25 cellular contexts compared by ENCODE assay signal in the genomic region with DNA sequence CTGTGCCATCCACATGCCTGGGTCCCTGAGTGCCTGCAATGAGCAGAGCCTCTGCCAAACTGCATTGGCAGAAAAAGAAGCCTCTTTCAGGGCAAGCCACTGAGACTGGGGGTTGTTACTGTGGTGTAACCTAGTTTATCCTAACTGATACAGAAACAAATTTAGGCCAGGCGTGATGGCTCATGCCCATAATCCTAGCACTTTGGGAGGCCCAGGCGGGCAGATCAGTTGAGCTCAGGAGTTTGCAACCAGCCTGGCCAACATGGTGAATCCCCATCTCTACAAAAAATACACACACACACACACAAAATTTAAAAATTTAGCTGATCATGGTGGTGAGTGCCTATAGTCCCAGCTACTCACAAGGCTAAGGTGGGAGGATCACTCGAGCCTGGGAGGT.
"Had no signal": no experiment of that assay in that cellular context is flagged by ENCODE, and none has a peak within 500 bp of the region (broad histone marks: within the 10 kb centered on the region; RNA-seq: fewer than 3 reads in every experiment).

No MANE protein-coding gene starts in this region.

- H3K36me3 Mint-ChIP-seq: naive thymus-derived CD4-positive, alpha-beta T cell had no signal

- H3K27ac Mint-ChIP-seq: naive thymus-derived CD4-positive, alpha-beta T cell; stimulated activated effector memory CD8-positive, alpha-beta T cell treated with anti-CD3 and anti-CD28 coated beads, Interleukin-12 subunit alpha, Interleukin-12 subunit beta, amount 100 ng/mL, for 72 hours had no signal

- H3K4me2 ChIP-seq: smooth muscle cell had no signal

- ATAC-seq: foreskin keratinocyte; gastroesophageal sphincter; heart left ventricle; naive thymus-derived CD4-positive, alpha-beta T cell; psoas muscle; right cardiac atrium; stimulated activated effector memory CD8-positive, alpha-beta T cell treated with anti-CD3 and anti-CD28 coated beads, Interleukin-12 subunit alpha, Interleukin-12 subunit beta, amount 100 ng/mL, for 72 hours had no signal

- H3K4me1 Mint-ChIP-seq: naive thymus-derived CD4-positive, alpha-beta T cell; stimulated activated effector memory CD8-positive, alpha-beta T cell treated with anti-CD3 and anti-CD28 coated beads, Interleukin-12 subunit alpha, Interleukin-12 subunit beta, amount 100 ng/mL, for 72 hours had no signal

- DNase-seq: dermis blood vessel endothelial cell; effector memory CD4-positive, alpha-beta T cell; foreskin keratinocyte; heart left ventricle; hippocampal formation; kidney glomerular epithelial cell; mesendoderm; midbrain; naive thymus-derived CD4-positive, alpha-beta T cell; occipital lobe; right cardiac atrium; stimulated activated CD4-positive, alpha-beta T cell treated with anti-CD3 and anti-CD28 coated beads, Interleukin-2, amount 100 ng/mL, for 24 hours; stimulated activated CD4-positive, alpha-beta T cell treated with anti-CD3 and anti-CD28 coated beads, Interleukin-4, amount 100 ng/mL, for 24 hours; stimulated activated naive CD4-positive, alpha-beta T cell treated with Interleukin-2 at 50 U/mL for 16 hours; stomach; thyroid gland; trophoblast cell had no signal

- H3K36me3 ChIP-seq: esophagus muscularis mucosa, gastroesophageal sphincter, heart left ventricle, ovary, stomach, thyroid gland, vagina had no signal

- H3K27me3 ChIP-seq: ovary, thyroid gland, vagina had no signal

- H3K9me3 Mint-ChIP-seq: naive thymus-derived CD4-positive, alpha-beta T cell; stimulated activated effector memory CD8-positive, alpha-beta T cell treated with anti-CD3 and anti-CD28 coated beads, Interleukin-12 subunit alpha, Interleukin-12 subunit beta, amount 100 ng/mL, for 72 hours had no signal

- H3K9me3 ChIP-seq: heart left ventricle, ovary, psoas muscle, thyroid gland, vagina had no signal

- H3K4me3 Mint-ChIP-seq: naive thymus-derived CD4-positive, alpha-beta T cell; stimulated activated effector memory CD8-positive, alpha-beta T cell treated with anti-CD3 and anti-CD28 coated beads, Interleukin-12 subunit alpha, Interleukin-12 subunit beta, amount 100 ng/mL, for 72 hours had no signal

- H3K27ac ChIP-seq: coronary artery, esophagus muscularis mucosa, foreskin keratinocyte, gastroesophageal sphincter, heart left ventricle, ovary, psoas muscle, stomach, thyroid gland, vagina had no signal

- H3K4me1 ChIP-seq: esophagus muscularis mucosa, foreskin keratinocyte, gastroesophageal sphincter, heart left ventricle, psoas muscle, stomach, vagina had no signal

- H3K4me3 ChIP-seq: coronary artery, esophagus muscularis mucosa, gastroesophageal sphincter, heart left ventricle, ovary, psoas muscle, smooth muscle cell, stomach, thyroid gland, vagina had no signal
